In genomic region chr9:69174645-69175487, GRCh38 we compare ENCODE assay signal across 8 cellular contexts. TPM values are rescaled to one million over a fixed set of nuclear protein-coding genes. Genes with fewer than 3 reads are reported as not detected.
A peak's percentile ranks its signal among the peaks of the same experiment; 100 is the strongest.
DNase-seq lines count a peak whose midpoint lies in the region; ATAC-seq, FAIRE-seq and TF ChIP-seq lines count a peak whose summit lies in the region.

No MANE protein-coding gene starts in this region.

- no peaks in the 10 kb centered on the region for H3K9me2 ChIP-seq in PC-9 (ENCODE audit: insufficient read depth)

- no peaks in the 10 kb centered on the region for H3K9me3 Mint-ChIP-seq in CD8-positive, alpha-beta T cell

- TF ChIP-seq RAD21 in K562 (CRISPR knock-in tag; conservative IDR thresholded peaks at IDR 0.05 in 1 of 2, IDR thresholded peaks at IDR 0.05 in 1 of 2), result no peak

- H3K9me1 ChIP-seq in K562 (ENCODE audit: control insufficient read depth, insufficient read depth, low read length), result no peaks in the 10 kb centered on the region

- no peak for TF ChIP-seq EP300 in K562 (IDR thresholded peaks at IDR 0.05; ENCODE audit: low read length)

- peaks cover 18% of the 10 kb centered on the region for H3K4me1 Mint-ChIP-seq in CD8-positive, alpha-beta T cell (ENCODE audit: low read depth)

- peaks cover 81% of the 10 kb centered on the region for H3F3A ChIP-seq in PC-9 (ENCODE audit: insufficient read depth, low read depth)

- peak overlapping the region; percentile 52 for H3K4me3 ChIP-seq in CD8-positive, alpha-beta T cell (ENCODE audit: low read depth, low read length)
- H3K4me3 ChIP-seq in PC-9 (peak overlapping the region; percentile 70), K562 (peak overlapping the region; percentile 52), iPS-18c (ENCODE audit: insufficient read depth, low read depth, low read length) (peak overlapping the region; percentile 71), skeletal muscle tissue (ENCODE audit: low read length in 3 of 3) (peak overlapping the region; percentile 80 to 95 (median 92)), small intestine (ENCODE audit: low read depth in 1 of 2, low read length in 2 of 2) (peak overlapping the region in 1 of 2 donors; percentile 39)

- FAIRE-seq in K562 (lab: Jason Lieb, UNC) (peak; percentile 74), small intestine (lab: Jason Lieb, UNC) (no peak)

- TF ChIP-seq CTCF in CD8-positive, alpha-beta T cell (IDR thresholded peaks at IDR 0.05), result no peak
- no peak for TF ChIP-seq CTCF in PC-9 (conservative IDR thresholded peaks at IDR 0.05)
- TF ChIP-seq CTCF in K562 (IDR thresholded peaks at IDR 0.05 in 2 of 3, conservative IDR thresholded peaks at IDR 0.05 in 1 of 3; ENCODE audit: insufficient read depth in 2 of 3, low read depth in 1 of 3, low read length in 3 of 3), result no peak

- H3K9me3 ChIP-seq in CD8-positive, alpha-beta T cell (ENCODE audit: low read length), result no peaks in the 10 kb centered on the region
- H3K9me3 ChIP-seq in PC-9 (ENCODE audit: insufficient read depth, low read depth), result no peaks in the 10 kb centered on the region
- H3K9me3 ChIP-seq in K562 (replicated peaks; ENCODE audit: control insufficient read depth, insufficient read depth, low read depth, low read length), result no peaks in the 10 kb centered on the region
- no peaks in the 10 kb centered on the region for H3K9me3 ChIP-seq in iPS-18c (ENCODE audit: control insufficient read depth, insufficient read depth, low read length)
- no peaks in the 10 kb centered on the region for H3K9me3 ChIP-seq in skeletal muscle tissue (ENCODE audit: control insufficient read depth in 3 of 3, low read length in 3 of 3)
- no peaks in the 10 kb centered on the region for H3K9me3 ChIP-seq in small intestine (ENCODE audit: control insufficient read depth, low read depth)

- H3K4me3 Mint-ChIP-seq in CD8-positive, alpha-beta T cell, result peak overlapping the region; percentile 81

- in situ Hi-C loops in K562 (cut with MboI), result no loop called here

- TF ChIP-seq POLR2A in K562 (conservative IDR thresholded peaks at IDR 0.05), result no peak

- no peak overlapping the region for H2AFZ ChIP-seq in PC-9
- peak overlapping the region; percentile 88 for H2AFZ ChIP-seq in K562 (ENCODE audit: low read depth, low read length)

- peak overlapping the region; percentile 95 for H3K4me2 ChIP-seq in PC-9
- H3K4me2 ChIP-seq in K562 (ENCODE audit: insufficient read depth, low read length), result peak overlapping the region; percentile 74

- no peak for DNase-seq in CD8-positive, alpha-beta T cell
- peak; percentile 65 to 89 for DNase-seq in PC-9
- DNase-seq in K562 (ENCODE audit: extremely low read depth in 1 of 4, low spot score in 3 of 4), result peak in 2 of 4 experiments; percentile 51 to 73
- no peak for DNase-seq in small intestine

- H3K27me3 ChIP-seq in CD8-positive, alpha-beta T cell (ENCODE audit: insufficient read depth, low read length), result peaks cover 24% of the 10 kb centered on the region
- no peaks in the 10 kb centered on the region for H3K27me3 ChIP-seq in PC-9 (ENCODE audit: insufficient read depth, low read depth)
- H3K27me3 ChIP-seq in K562 (ENCODE audit: control insufficient read depth in 2 of 2, insufficient read depth in 2 of 2, low read length in 2 of 2), result no peaks in the 10 kb centered on the region
- H3K27me3 ChIP-seq in skeletal muscle tissue (ENCODE audit: control insufficient read depth in 3 of 3, insufficient read depth in 3 of 3, low read length in 3 of 3), result no peaks in the 10 kb centered on the region
- no peaks in the 10 kb centered on the region for H3K27me3 ChIP-seq in small intestine (ENCODE audit: control insufficient read depth in 2 of 2, insufficient read depth in 2 of 2, low read length in 2 of 2)

- CTCF ChIA-PET in CD8-positive, alpha-beta T cell (lab: Charles Lee), result no interaction called here
- CTCF ChIA-PET in PC-9 (lab: Charles Lee) (interaction anchor here (1.0 to 1.4 kb wide), 2 partner anchors 16 to 19 kb away, joined by 4 read pairs; no protein-coding TSS in a partner anchor), K562 (lab: Yijun Ruan, JAX; ENCODE audit: low intra/inter-chr PET ratio) (no interaction called here)

- peaks cover 44% of the 10 kb centered on the region for H3K27me3 Mint-ChIP-seq in CD8-positive, alpha-beta T cell (ENCODE audit: low read depth)

- peak overlapping the region; percentile 3 for H3K27ac Mint-ChIP-seq in CD8-positive, alpha-beta T cell

- 0% methylated on average over 13 of the region's 19 CpGs for WGBS in K562 (ENCODE audit: insufficient coverage, low coverage, missing lambda C conversion rate)
- WGBS in small intestine, 3 donors, result 39 to 78% (median 64%) methylated on average over 19 of the region's 19 CpGs

- peaks cover 85% of the 10 kb centered on the region for H3K79me2 ChIP-seq in PC-9 (ENCODE audit: low read depth)
- H3K79me2 ChIP-seq in K562 (ENCODE audit: control insufficient read depth, insufficient read depth, low read length), result peaks cover 51% of the 10 kb centered on the region

- intact Hi-C loops in CD8-positive, alpha-beta T cell (cut with DNase I, micrococcal nuclease), result no loop called here
- intact Hi-C loops in PC-9 (cut with micrococcal nuclease; ENCODE audit: unreplicated experiment) (loop anchor here (5.0 to 10.0 kb wide), 2 partner anchors 123 to 940 kb away; no protein-coding TSS in a partner anchor), K562 (cut with micrococcal nuclease) (no loop called here)

- H3K36me3 ChIP-seq in CD8-positive, alpha-beta T cell (ENCODE audit: insufficient read depth, low read length), result no peaks in the 10 kb centered on the region
- H3K36me3 ChIP-seq in PC-9 (ENCODE audit: low read depth) (no peaks in the 10 kb centered on the region), K562 (ENCODE audit: control insufficient read depth, insufficient read depth, low read length) (no peaks in the 10 kb centered on the region), skeletal muscle tissue (ENCODE audit: control insufficient read depth in 3 of 3, insufficient read depth in 3 of 3, low read length in 3 of 3) (no peaks in the 10 kb centered on the region), small intestine (ENCODE audit: control insufficient read depth in 2 of 2, insufficient read depth in 2 of 2, low read length in 2 of 2) (no peaks in the 10 kb centered on the region)

- H3K4me1 ChIP-seq in CD8-positive, alpha-beta T cell (ENCODE audit: insufficient read depth, low read length), result peaks cover 15% of the 10 kb centered on the region
- H3K4me1 ChIP-seq in PC-9 (replicated peaks; ENCODE audit: insufficient read depth), result peaks cover 89% of the 10 kb centered on the region
- peaks cover 21 to 47% of the 10 kb centered on the region in 2 experiments for H3K4me1 ChIP-seq in K562 (replicated peaks in 1 of 2; ENCODE audit: control insufficient read depth in 2 of 2, insufficient read depth in 2 of 2, low read length in 2 of 2)
- H3K4me1 ChIP-seq in skeletal muscle tissue (ENCODE audit: control insufficient read depth in 3 of 3, insufficient read depth in 3 of 3, low read length in 3 of 3), result peaks cover 16 to 35% (median 21%) of the 10 kb centered on the region in 3 donors
- peaks cover 0 to 8% of the 10 kb centered on the region in 2 donors for H3K4me1 ChIP-seq in small intestine (ENCODE audit: control insufficient read depth in 2 of 2, insufficient read depth in 1 of 2, low read depth in 1 of 2, low read length in 1 of 2)

- no peak for ATAC-seq in CD8-positive, alpha-beta T cell
- ATAC-seq in GM19025 (IDR thresholded peaks at IDR 0.05; ENCODE audit: low read depth, unreplicated experiment) (peak; percentile 44), HG03097 (IDR thresholded peaks at IDR 0.05; ENCODE audit: low FRiP score, unreplicated experiment) (peak; percentile 60), K562 (peak; percentile 62)

- no peak overlapping the region for H3K27ac ChIP-seq in CD8-positive, alpha-beta T cell (ENCODE audit: low read depth, low read length)
- peak overlapping the region; percentile 97 for H3K27ac ChIP-seq in PC-9
- peak overlapping the region; percentile 79 for H3K27ac ChIP-seq in K562 (ENCODE audit: extremely low read depth, low read depth, low read length)
- H3K27ac ChIP-seq in skeletal muscle tissue (ENCODE audit: low read depth, low read length), result peak overlapping the region; percentile 82
- H3K27ac ChIP-seq in small intestine (ENCODE audit: low read depth in 1 of 2, low read length in 1 of 2), result peak overlapping the region in 1 of 2 donors; percentile 22

- H4K20me1 ChIP-seq in PC-9 (ENCODE audit: insufficient read depth) (no peaks in the 10 kb centered on the region), K562 (replicated peaks; ENCODE audit: control insufficient read depth, insufficient read depth, low read length) (no peaks in the 10 kb centered on the region; the same call in 1 of the 2 replicates)

- peak overlapping the region; percentile 58 to 98 for H3K9ac ChIP-seq in K562 (ENCODE audit: insufficient read depth in 1 of 2, low read depth in 2 of 2, low read length in 2 of 2)
- peak overlapping the region; percentile 79 to 87 (median 84) for H3K9ac ChIP-seq in skeletal muscle tissue (ENCODE audit: low read depth in 1 of 3, low read length in 3 of 3)

- BruUV-seq in PC-9 (replicated peaks; lab: Mats Ljungman, UMichigan), result TSS peak; percentile 34
- TSS peak; percentile 66 for BruUV-seq in K562 (replicated peaks; lab: Mats Ljungman, UMichigan)

- POLR2A ChIA-PET in CD8-positive, alpha-beta T cell (lab: Charles Lee), result no interaction called here
- POLR2A ChIA-PET in PC-9 (lab: Charles Lee; ENCODE audit: unreplicated experiment), result interaction anchor here (0.6 to 0.7 kb wide), 2 partner anchors 27 to 1824 kb away, joined by 5 to 6 read pairs; no protein-coding TSS in a partner anchor
- POLR2A ChIA-PET in K562 (lab: Yijun Ruan, JAX), result interaction anchor here (0.9 to 1.2 kb wide), 3 partner anchors 13 to 125 kb away, joined by 3 to 6 read pairs (median 3); no protein-coding TSS in a partner anchor

- no peaks in the 10 kb centered on the region for H3K36me3 Mint-ChIP-seq in CD8-positive, alpha-beta T cell

RNA-seq across cellular contexts. Expression of gene TJP2, which starts 0.8 kb away (rescaled TPM):
- total RNA-seq in CD8-positive, alpha-beta T cell, result 1 to 10 TPM; 3.2 to 3.9 TPM
- total RNA-seq in PC-9 (2021), result 120 and 143 TPM in 2 replicates
- 65.2 and 119 TPM in 2 replicates for total RNA-seq in K562 (2011; cell fraction: chromatin; rRNA removed; ENCODE audit: low replicate concordance)
- 35.0 and 35.9 TPM in 2 replicates for total RNA-seq in K562 (2011; cell fraction: nucleolus; rRNA removed)
- 57.6 and 73.1 TPM in 2 replicates for total RNA-seq in K562 (2011; cell fraction: nucleoplasm; rRNA removed)
- 14.9 and 18.5 TPM in 2 replicates for total RNA-seq in K562 (2014; rRNA removed)
- total RNA-seq in K562 (2014; rRNA removed; fragmentation: Illumina TruSeq; extraction: Trizol), result 16.8 and 17.4 TPM in 2 replicates
- 13.3 and 14.0 TPM in 2 replicates for total RNA-seq in K562 (2015; rRNA removed; fragmentation: Illumina TruSeq; extraction: Trizol)
- 17.7 and 19.4 TPM in 2 replicates for total RNA-seq in K562 (2021)
- 24.1 TPM in 2 replicates for polyA plus RNA-seq in K562 (2011; rRNA removed)
- polyA plus RNA-seq in K562 (2011; cell fraction: cytosol; rRNA removed), result 8.9 and 13.3 TPM in 2 replicates
- 34.6 and 49.8 TPM in 2 replicates for polyA plus RNA-seq in K562 (2011; cell fraction: nucleus; rRNA removed)
- polyA plus RNA-seq in K562 (2012), result 15.6 and 17.7 TPM in 2 replicates
- polyA plus RNA-seq in K562 (2014; fragmentation: Illumina TruSeq; extraction: Trizol), result 13.1 and 17.2 TPM in 2 replicates
- polyA plus RNA-seq in K562 (2014; fragmentation: Nextera tagmentation; extraction: Ambion mirVana), result 1 to 10 TPM; 4.0 to 4.5 TPM
- polyA plus RNA-seq in K562 (2014; rRNA removed), result 12.8 and 13.4 TPM in 2 replicates
- polyA minus RNA-seq in K562 (2011; rRNA and poly(A)+ RNA removed), result 20.1 and 27.5 TPM in 2 replicates
- 14.5 and 14.7 TPM in 2 replicates for polyA minus RNA-seq in K562 (2011; cell fraction: cytosol; rRNA and poly(A)+ RNA removed)
- polyA minus RNA-seq in K562 (2011; cell fraction: nucleus; rRNA and poly(A)+ RNA removed), result 13.7 and 25.8 TPM in 2 replicates
- total RNA-seq in skeletal muscle tissue, result 17.2 TPM
- 10 to 100 TPM; 48.3 to 99.2 (median 98.2) TPM for polyA plus RNA-seq in small intestine

Comparison
In these comparisons a context has a peak if more than half of its experiments do, and no peak if none do; other contexts are left out.
1. DNase-seq: peak in PC-9 (2 of 2); none in CD8-positive, alpha-beta T cell (0 of 7) and small intestine (single experiment).